In genomic region chr2:96034792-96035191, GRCh38 we compare ENCODE assay signal across 4 cellular contexts. TPM values are rescaled to one million over a fixed set of nuclear protein-coding genes. Genes with fewer than 3 reads are reported as not detected.
"Had no signal": no experiment of that assay in that cellular context is flagged by ENCODE, and none has a peak within 500 bp of the region (broad histone marks: within the 10 kb centered on the region; RNA-seq: fewer than 3 reads in every experiment).

A gene with protein sequence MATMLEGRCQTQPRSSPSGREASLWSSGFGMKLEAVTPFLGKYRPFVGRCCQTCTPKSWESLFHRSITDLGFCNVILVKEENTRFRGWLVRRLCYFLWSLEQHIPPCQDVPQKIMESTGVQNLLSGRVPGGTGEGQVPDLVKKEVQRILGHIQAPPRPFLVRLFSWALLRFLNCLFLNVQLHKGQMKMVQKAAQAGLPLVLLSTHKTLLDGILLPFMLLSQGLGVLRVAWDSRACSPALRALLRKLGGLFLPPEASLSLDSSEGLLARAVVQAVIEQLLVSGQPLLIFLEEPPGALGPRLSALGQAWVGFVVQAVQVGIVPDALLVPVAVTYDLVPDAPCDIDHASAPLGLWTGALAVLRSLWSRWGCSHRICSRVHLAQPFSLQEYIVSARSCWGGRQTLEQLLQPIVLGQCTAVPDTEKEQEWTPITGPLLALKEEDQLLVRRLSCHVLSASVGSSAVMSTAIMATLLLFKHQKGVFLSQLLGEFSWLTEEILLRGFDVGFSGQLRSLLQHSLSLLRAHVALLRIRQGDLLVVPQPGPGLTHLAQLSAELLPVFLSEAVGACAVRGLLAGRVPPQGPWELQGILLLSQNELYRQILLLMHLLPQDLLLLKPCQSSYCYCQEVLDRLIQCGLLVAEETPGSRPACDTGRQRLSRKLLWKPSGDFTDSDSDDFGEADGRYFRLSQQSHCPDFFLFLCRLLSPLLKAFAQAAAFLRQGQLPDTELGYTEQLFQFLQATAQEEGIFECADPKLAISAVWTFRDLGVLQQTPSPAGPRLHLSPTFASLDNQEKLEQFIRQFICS (minus strand): TSS chr2:96034916. CDS start chr2:96032359, 2,557 bp downstream.

RNA-seq across cellular contexts. Expression of the gene that starts here (rescaled TPM):
- total RNA-seq: chondrocyte, hepatocyte, mesothelial cell of epicardium had no signal
- polyA plus RNA-seq: neural cell had no signal
